In genomic region chr11:77001524-77001923, GRCh38 we compare ENCODE assay signal across 18 cellular contexts. TPM values are rescaled to one million over a fixed set of nuclear protein-coding genes. Genes with fewer than 3 reads are reported as not detected.
A peak's percentile ranks its signal among the peaks of the same experiment; 100 is the strongest.
DNase-seq lines count a peak whose midpoint lies in the region; ATAC-seq and TF ChIP-seq lines count a peak whose summit lies in the region.
"Had no signal": no experiment of that assay in that cellular context is flagged by ENCODE, and none has a peak within 500 bp of the region (broad histone marks: within the 10 kb centered on the region; RNA-seq: fewer than 3 reads in every experiment).

No MANE protein-coding gene starts in this region.

- H3K9me3 ChIP-seq in cardiac muscle cell (ENCODE audit: low read depth) (no peaks in the 10 kb centered on the region), right atrium auricular region (no peaks in the 10 kb centered on the region), colonic mucosa (no peaks in the 10 kb centered on the region), mucosa of rectum (ENCODE audit: control insufficient read depth in 2 of 2, low read length in 2 of 2) (no peaks in the 10 kb centered on the region)
- H3K9me3 ChIP-seq: A549, Caco-2 had no signal

- intact Hi-C loops in colonic mucosa (cut with DNase I), result no loop called here

- no peaks in the 10 kb centered on the region for H3K36me3 ChIP-seq in cardiac muscle cell
- no peaks in the 10 kb centered on the region for H3K36me3 ChIP-seq in right atrium auricular region
- no peaks in the 10 kb centered on the region for H3K36me3 ChIP-seq in colonic mucosa
- H3K36me3 ChIP-seq in mucosa of rectum (ENCODE audit: control insufficient read depth in 2 of 2, insufficient read depth in 2 of 2, low read length in 2 of 2), result peaks cover 0 to 3% of the 10 kb centered on the region in 2 donors

- H3K4me1 ChIP-seq in cardiac muscle cell (ENCODE audit: low read depth) (peaks cover 9% of the 10 kb centered on the region), right atrium auricular region (no peaks in the 10 kb centered on the region), colonic mucosa (no peaks in the 10 kb centered on the region), mucosa of rectum (ENCODE audit: control insufficient read depth in 2 of 2, insufficient read depth in 2 of 2, low read length in 2 of 2) (peaks cover 0 to 11% of the 10 kb centered on the region in 2 donors)
- H3K4me1 ChIP-seq: A549 had no signal

- DNase-seq in cardiac muscle cell (ENCODE audit: low read depth in 1 of 2, low spot score in 1 of 2) (no peak), right atrium auricular region (ENCODE audit: low spot score) (no peak), colonic mucosa (no peak), iPS-NIHi11 (ENCODE audit: low spot score) (no peak), NCI-H446 (lab: John Stamatoyannopoulos, UW) (no peak), GM13976 (ENCODE audit: low spot score) (no peak)
- DNase-seq: AML-193; Caco-2; CD4-positive, alpha-beta T cell; H9 had no signal

- H3K4me3 ChIP-seq in cardiac muscle cell (no peak overlapping the region), right atrium auricular region (no peak overlapping the region), colonic mucosa (no peak overlapping the region), mucosa of rectum (ENCODE audit: low read length in 2 of 2) (no peak overlapping the region)
- H3K4me3 ChIP-seq: A549 had no signal

- H3K27ac ChIP-seq in cardiac muscle cell (peak overlapping the region; percentile 60), right atrium auricular region (no peak overlapping the region), colonic mucosa (peak overlapping the region; percentile 53), mucosa of rectum (ENCODE audit: low read depth in 2 of 2, low read length in 2 of 2) (peak overlapping the region; percentile 27 to 63)
- H3K27ac ChIP-seq: 22Rv1, A549, C4-2B had no signal

- ATAC-seq in GM21447 (IDR thresholded peaks at IDR 0.05; ENCODE audit: unreplicated experiment), result no peak
- ATAC-seq: A549, HepG2 had no signal

- H3K27me3 ChIP-seq in cardiac muscle cell (no peaks in the 10 kb centered on the region), right atrium auricular region (no peaks in the 10 kb centered on the region), colonic mucosa (no peaks in the 10 kb centered on the region), mucosa of rectum (ENCODE audit: control insufficient read depth in 2 of 2, insufficient read depth in 2 of 2, low read length in 2 of 2) (no peaks in the 10 kb centered on the region)

- H3K9ac ChIP-seq in colonic mucosa (ENCODE audit: low read depth in 2 of 2, low read length in 2 of 2) (no peak overlapping the region), mucosa of rectum (ENCODE audit: low read depth in 1 of 2, low read length in 2 of 2) (no peak overlapping the region)

- in situ Hi-C loops in GM13976 (cut with MboI; ENCODE audit: low sequenced_read_pairs, unreplicated experiment), result no loop called here

- TF ChIP-seq CTCF in cardiac muscle cell (IDR thresholded peaks at IDR 0.05; ENCODE audit: low read depth, low read length) (no peak), right atrium auricular region (IDR thresholded peaks at IDR 0.05) (no peak), colonic mucosa (IDR thresholded peaks at IDR 0.05) (no peak), GM13976 (IDR thresholded peaks at IDR 0.05; ENCODE audit: borderline replicate concordance, control extremely low read depth, extremely low read depth, insufficient read depth, missing control alignments) (no peak)

RNA-seq across cellular contexts. Expression of gene B3GNT6, which starts 32.7 kb away (rescaled TPM):
- not detected in 2 replicates for total RNA-seq in cardiac muscle cell
- not detected in 2 replicates for polyA plus RNA-seq in cardiac muscle cell
- not detected for total RNA-seq in right atrium auricular region
- total RNA-seq in colonic mucosa, result 100 to 1,000 TPM in 1 of 2 donors, 10 to 100 TPM in 1; 83.1 to 107 TPM
- total RNA-seq: Caco-2; CD4-positive, alpha-beta T cell; H1; H9; HepG2 had no signal
- polyA plus RNA-seq: BJ, HepG2 had no signal

Comparison
In these comparisons a context has a peak if more than half of its experiments do, and no peak if none do; other contexts are left out.
1. H3K27ac ChIP-seq: peak in cardiac muscle cell (single experiment), colonic mucosa (single experiment) and mucosa of rectum (2 of 2); none in right atrium auricular region (0 of 2).
2. RNA of gene B3GNT6, which starts 32.7 kb away (total RNA-seq): 83.1 to 107 TPM in colonic mucosa; not detected in right atrium auricular region and not detected in cardiac muscle cell; every median in the first group is over 10 times any median in the second.